ENCODE assay signal across 8 cellular contexts in the genomic region with DNA sequence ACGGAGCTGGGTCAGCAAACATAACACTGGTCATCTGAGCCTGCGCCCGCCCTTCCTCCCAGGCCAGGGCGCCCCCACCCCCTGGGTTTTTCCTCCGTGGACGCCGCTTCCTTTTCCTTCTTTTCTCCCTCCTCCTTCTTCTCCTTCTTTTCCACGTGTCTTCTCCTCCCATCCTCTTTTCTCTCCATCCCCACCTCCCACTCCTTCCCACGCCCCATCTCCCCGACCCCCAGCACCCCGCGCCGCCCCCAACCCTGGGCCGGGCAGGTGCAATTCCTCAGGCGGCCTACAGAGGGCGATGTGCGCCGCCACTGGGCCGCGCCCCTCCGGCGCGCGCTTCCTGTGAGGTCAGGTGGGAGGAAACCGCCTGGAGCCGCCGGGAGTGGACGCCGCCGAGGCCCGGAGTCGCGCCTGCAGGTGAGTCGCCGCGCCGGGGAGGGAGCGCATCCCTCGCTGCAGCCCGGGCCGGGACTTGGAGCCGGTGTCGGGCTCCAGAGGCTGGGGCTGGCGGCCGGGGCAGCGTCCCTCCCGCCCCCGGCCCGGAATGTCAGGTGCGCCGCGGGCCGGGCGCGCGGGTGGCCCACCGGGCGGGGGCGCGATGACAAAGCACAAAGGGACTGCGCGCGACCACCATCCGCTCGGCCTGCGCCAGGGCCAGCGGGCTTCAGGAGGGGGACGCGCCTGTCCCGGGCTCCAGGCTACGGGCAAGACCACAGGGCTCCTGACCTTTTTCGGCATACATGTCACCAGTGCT. TPM values are rescaled to one million over a fixed set of nuclear protein-coding genes. Genes with fewer than 3 reads are reported as not detected.
DNase-seq lines count a peak whose midpoint lies in the region; ATAC-seq and TF ChIP-seq lines count a peak whose summit lies in the region.

A gene with protein sequence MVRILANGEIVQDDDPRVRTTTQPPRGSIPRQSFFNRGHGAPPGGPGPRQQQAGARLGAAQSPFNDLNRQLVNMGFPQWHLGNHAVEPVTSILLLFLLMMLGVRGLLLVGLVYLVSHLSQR (plus strand): TSS at position 351 of the 754 bp plus-strand sequence. CDS start 1,497 bp downstream, outside the sequence.

- H3K9ac ChIP-seq in stomach smooth muscle (ENCODE audit: low read length in 2 of 2): peak within 1 kb of the TSS; percentile 50 to 64

- H3K27me3 ChIP-seq in neuron (ENCODE audit: insufficient read depth, low read length) (peaks cover 2% of the 10 kb centered on the region), stomach smooth muscle (ENCODE audit: control insufficient read depth in 1 of 2, insufficient read depth in 2 of 2, low read length in 2 of 2) (no peaks in the 10 kb centered on the region)

- DNase-seq in AG09319 (ENCODE audit: extremely low read depth, low read depth) (no peak), NCI-H748 (lab: John Stamatoyannopoulos, UW; ENCODE audit: unreplicated experiment) (peak; percentile 78), fibroblast of mammary gland (ENCODE audit: low read depth) (peak; percentile 15), T1000 (lab: John Stamatoyannopoulos, UW) (no peak)
- DNase-seq in activated T-cell treated with anti-CD3 and anti-CD28 coated beads, Interleukin-2, amount 50 U/mL, for 72 hours: peak; percentile 84 to 89

- ATAC-seq in GM21723 (IDR thresholded peaks at IDR 0.05; ENCODE audit: unreplicated experiment): peak; percentile 57
- peak; percentile 94 to 95 for ATAC-seq in activated T-cell treated with anti-CD3 and anti-CD28 coated beads, Interleukin-2, amount 50 U/mL, for 72 hours (replicated peaks in 1 of 2)

- no peaks in the 10 kb centered on the region for H3K9me3 ChIP-seq in neuron (ENCODE audit: low read length)
- H3K9me3 ChIP-seq in stomach smooth muscle (ENCODE audit: control insufficient read depth in 2 of 2, low read length in 2 of 2): no peaks in the 10 kb centered on the region

- H3K4me1 ChIP-seq in neuron (ENCODE audit: insufficient read depth, low read length) (peaks cover 9% of the 10 kb centered on the region), stomach smooth muscle (ENCODE audit: control insufficient read depth, insufficient read depth, low read length) (peaks cover 14% of the 10 kb centered on the region)

- H3K4me3 Mint-ChIP-seq in activated T-cell treated with anti-CD3 and anti-CD28 coated beads, Interleukin-2, amount 50 U/mL, for 72 hours: peak within 1 kb of the TSS; percentile 71 to 78

- peak within 1 kb of the TSS; percentile 94 for H2AFZ ChIP-seq in neuron (ENCODE audit: low read depth, low read length)

- TF ChIP-seq CTCF in AG09319 (IDR thresholded peaks at IDR 0.05; ENCODE audit: low read depth, low read length) (peak; percentile 65), fibroblast of mammary gland (conservative IDR thresholded peaks at IDR 0.05; ENCODE audit: control insufficient read depth, insufficient read depth, low read depth, low read length) (peak; percentile 48)

- H3K27ac Mint-ChIP-seq in activated T-cell treated with anti-CD3 and anti-CD28 coated beads, Interleukin-2, amount 50 U/mL, for 72 hours: no peak within 1 kb of the TSS

- peaks cover 0 to 2% of the 10 kb centered on the region in 2 donors for H3K9me3 Mint-ChIP-seq in activated T-cell treated with anti-CD3 and anti-CD28 coated beads, Interleukin-2, amount 50 U/mL, for 72 hours

- H3K4me1 Mint-ChIP-seq in activated T-cell treated with anti-CD3 and anti-CD28 coated beads, Interleukin-2, amount 50 U/mL, for 72 hours (ENCODE audit: low read depth): no peaks in the 10 kb centered on the region

- no peaks in the 10 kb centered on the region for H3K27me3 Mint-ChIP-seq in activated T-cell treated with anti-CD3 and anti-CD28 coated beads, Interleukin-2, amount 50 U/mL, for 72 hours (ENCODE audit: low read depth)

- H3K36me3 Mint-ChIP-seq in activated T-cell treated with anti-CD3 and anti-CD28 coated beads, Interleukin-2, amount 50 U/mL, for 72 hours (ENCODE audit: insufficient read depth in 2 of 2): peaks cover 0 to 2% of the 10 kb centered on the region in 2 donors

- H3K27ac ChIP-seq in stomach smooth muscle (ENCODE audit: low read length): no peak within 1 kb of the TSS

- peaks cover 12% of the 10 kb centered on the region for H3K36me3 ChIP-seq in neuron (ENCODE audit: insufficient read depth, low read length)
- peaks cover 0 to 2% of the 10 kb centered on the region in 2 donors for H3K36me3 ChIP-seq in stomach smooth muscle (ENCODE audit: control insufficient read depth in 2 of 2, insufficient read depth in 2 of 2, low read length in 2 of 2)

- H3K4me3 ChIP-seq in fibroblast of mammary gland (ENCODE audit: control insufficient read depth, low read depth, low read length): no peak within 1 kb of the TSS
- H3K4me3 ChIP-seq in neuron (ENCODE audit: low read length): peak within 1 kb of the TSS; percentile 72
- peak within 1 kb of the TSS; percentile 53 to 74 for H3K4me3 ChIP-seq in stomach smooth muscle (ENCODE audit: low read length in 2 of 2)

RNA-seq across cellular contexts. Expression of the gene that starts here (rescaled TPM):
- 10 to 100 TPM; 10.9 to 11.8 TPM for total RNA-seq in activated T-cell treated with anti-CD3 and anti-CD28 coated beads, Interleukin-2, amount 50 U/mL, for 72 hours

Comparison
In these comparisons a context has a peak if more than half of its experiments do, and no peak if none do; other contexts are left out.
1. DNase-seq: peak in NCI-H748 (single experiment), activated T-cell treated with anti-CD3 and anti-CD28 coated beads, Interleukin-2, amount 50 U/mL, for 72 hours (2 of 2) and fibroblast of mammary gland (single experiment); none in AG09319 (single experiment) and T1000 (single experiment).